8 cellular contexts compared by ENCODE assay signal in the genomic region with DNA sequence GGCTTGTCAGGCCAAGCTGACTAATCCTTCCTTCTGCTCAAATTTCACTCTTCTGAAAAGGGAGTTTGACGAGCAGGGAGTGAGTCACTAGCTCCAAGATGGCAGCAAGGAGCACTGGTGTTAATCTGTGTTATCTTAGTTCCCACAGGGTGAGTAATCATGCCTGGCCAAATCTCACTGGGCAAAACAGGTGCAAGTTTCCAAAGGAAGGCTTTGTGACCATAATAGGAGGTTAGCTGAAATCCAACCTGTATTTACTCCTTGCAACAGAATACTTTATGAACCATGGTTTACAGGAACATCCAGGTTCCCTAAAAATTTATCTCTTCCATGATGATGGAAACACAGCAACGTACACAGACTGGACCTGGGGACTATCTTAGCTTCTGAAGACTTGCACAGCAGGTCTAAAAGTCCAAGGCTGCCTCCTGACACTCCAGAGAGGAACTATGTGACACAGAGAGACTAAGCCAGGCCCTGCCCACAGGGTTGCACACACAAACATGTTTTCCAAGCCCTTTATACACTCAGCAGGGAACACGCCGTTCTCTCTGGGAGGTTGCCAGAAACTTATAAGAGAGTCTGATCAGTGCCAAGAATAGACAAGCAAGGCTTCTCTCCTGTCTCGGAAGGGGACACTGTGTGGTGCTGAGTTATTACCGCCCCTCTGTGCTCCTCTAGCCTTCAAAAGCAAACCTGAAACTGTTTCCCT. TPM values are rescaled to one million over a fixed set of nuclear protein-coding genes. Genes with fewer than 3 reads are reported as not detected.
DNase-seq lines count a peak whose midpoint lies in the region; ATAC-seq, FAIRE-seq and TF ChIP-seq lines count a peak whose summit lies in the region.

No MANE protein-coding gene starts in this region.

- H3K36me3 ChIP-seq in endothelial cell of umbilical vein (ENCODE audit: control insufficient read depth in 2 of 2, extremely low read depth in 1 of 2, insufficient read depth in 2 of 2, low read length in 2 of 2), result no peaks in the 10 kb centered on the region
- no peaks in the 10 kb centered on the region for H3K36me3 ChIP-seq in mesodermal cell (ENCODE audit: control insufficient read depth, insufficient read depth, low read length)
- no peaks in the 10 kb centered on the region for H3K36me3 ChIP-seq in uterus

- ATAC-seq in GM18520 (IDR thresholded peaks at IDR 0.05; ENCODE audit: unreplicated experiment), result no peak

- no peak overlapping the region for H2AFZ ChIP-seq in endothelial cell of umbilical vein (ENCODE audit: low read depth, low read length)

- BruUV-seq in endothelial cell of umbilical vein (replicated peaks; lab: Mats Ljungman, UMichigan), result no TSS peak

- H3K9me3 ChIP-seq in endothelial cell of umbilical vein (replicated peaks; ENCODE audit: control insufficient read depth, insufficient read depth, low read length), result no peaks in the 10 kb centered on the region
- H3K9me3 ChIP-seq in mesodermal cell (ENCODE audit: control insufficient read depth, low read length), result no peaks in the 10 kb centered on the region
- H3K9me3 ChIP-seq in uterus, result no peaks in the 10 kb centered on the region

- FAIRE-seq in endothelial cell of umbilical vein (lab: Jason Lieb, UNC) (peak; percentile 88), D721Med (lab: Jason Lieb, UNC) (no peak)

- no peaks in the 10 kb centered on the region for H3K9me1 ChIP-seq in endothelial cell of umbilical vein (replicated peaks; ENCODE audit: control insufficient read depth, extremely low read depth, insufficient read depth, low read length)

- peak; percentile 91 for DNase-seq in Daoy (ENCODE audit: low read depth)
- peak; percentile 70 for DNase-seq in NCI-H345 (lab: John Stamatoyannopoulos, UW)
- peak; percentile 93 for DNase-seq in endothelial cell of umbilical vein (ENCODE audit: low read depth, low spot score)
- peak; percentile 86 to 98 for DNase-seq in uterus
- no peak for DNase-seq in NCI-H1930 (lab: John Stamatoyannopoulos, UW)
- no peak for DNase-seq in D721Med (ENCODE audit: insufficient read length, low spot score)

- no peak overlapping the region for H3K9ac ChIP-seq in endothelial cell of umbilical vein (replicated peaks; ENCODE audit: extremely low read depth, insufficient read depth, low read length)

- H3K27me3 ChIP-seq in endothelial cell of umbilical vein (ENCODE audit: control insufficient read depth in 2 of 2, insufficient read depth in 2 of 2, low read length in 2 of 2) (no peaks in the 10 kb centered on the region), uterus (no peaks in the 10 kb centered on the region)

- no peak for TF ChIP-seq CTCF in endothelial cell of umbilical vein (IDR thresholded peaks at IDR 0.05; ENCODE audit: extremely low read depth in 1 of 2, insufficient read depth in 1 of 2, low read depth in 1 of 2, low read length in 2 of 2)
- TF ChIP-seq CTCF in uterus (IDR thresholded peaks at IDR 0.05), result no peak
- no peak for TF ChIP-seq CTCF in D721Med (IDR thresholded peaks at IDR 0.05; ENCODE audit: insufficient read depth, missing control alignments)

- CTCF ChIA-PET in endothelial cell of umbilical vein (lab: Charles Lee), result interaction anchor here (0.7 to 2.0 kb wide), 10 partner anchors 21 to 322 kb away, joined by 3 to 10 read pairs (median 4); no protein-coding TSS in a partner anchor

- H3K27ac ChIP-seq in endothelial cell of umbilical vein (ENCODE audit: insufficient read depth, low read depth, low read length) (peak overlapping the region; percentile 37), mesodermal cell (ENCODE audit: low read depth, low read length, severe bottlenecking) (peak overlapping the region; percentile 60), uterus (peak overlapping the region; percentile 91 to 97)

- H3K79me2 ChIP-seq in endothelial cell of umbilical vein (ENCODE audit: control insufficient read depth, insufficient read depth, low read length), result no peaks in the 10 kb centered on the region

- dilution Hi-C loops in endothelial cell of umbilical vein (cut with MboI; ENCODE audit: extremely low pct_ligation_motif_present, low sequenced_read_pairs), result no loop called here

- H4K20me1 ChIP-seq in endothelial cell of umbilical vein (replicated peaks; ENCODE audit: control insufficient read depth, extremely low read depth, insufficient read depth, low read length), result no peaks in the 10 kb centered on the region

- TF ChIP-seq POLR2A in endothelial cell of umbilical vein (IDR thresholded peaks at IDR 0.05; ENCODE audit: low read depth, low read length) (no peak), uterus (IDR thresholded peaks at IDR 0.05) (peak; percentile 51 to 57)

- H3K4me2 ChIP-seq in endothelial cell of umbilical vein (ENCODE audit: insufficient read depth, low read length), result no peak overlapping the region

- H3K4me1 ChIP-seq in endothelial cell of umbilical vein (ENCODE audit: control insufficient read depth, extremely low read depth, insufficient read depth, low read length) (peaks cover 15% of the 10 kb centered on the region), mesodermal cell (ENCODE audit: control insufficient read depth, insufficient read depth, low read length, poor library complexity, severe bottlenecking) (peaks cover 8% of the 10 kb centered on the region), uterus (peaks cover 9 to 18% of the 10 kb centered on the region in 2 donors)

- 67 to 98% methylated on average over 4 to 5 of the region's 6 CpGs for WGBS in mesodermal cell (ENCODE audit: insufficient coverage in 2 of 2), 2 experiments

- no peak overlapping the region for H3K4me3 ChIP-seq in endothelial cell of umbilical vein (replicated peaks in 1 of 3; ENCODE audit: insufficient read depth in 1 of 3, low read depth in 1 of 3, low read length in 3 of 3)
- no peak overlapping the region for H3K4me3 ChIP-seq in mesodermal cell (ENCODE audit: extremely low read depth, insufficient read depth, low read length, poor library complexity, severe bottlenecking)
- H3K4me3 ChIP-seq in uterus, result no peak overlapping the region

- POLR2A ChIA-PET in endothelial cell of umbilical vein (lab: Charles Lee), result no interaction called here

- intact Hi-C loops in endothelial cell of umbilical vein (cut with micrococcal nuclease) (no loop called here), uterus (cut with DNase I; ENCODE audit: low total_unique reads) (loop anchor here (5.0 kb wide), 1 partner anchor 47 kb away; a partner anchor contains a TSS)

TF ChIP-seq in endothelial cell of umbilical vein, 7 proteins besides CTCF, POLR2A, EP300 and RAD21:
- peak; percentile 81 for TF ChIP-seq GATA2 (IDR thresholded peaks at IDR 0.05; ENCODE audit: insufficient read depth, insufficient read length, low read depth, low read length)
- TF ChIP-seq FOS (IDR thresholded peaks at IDR 0.05; ENCODE audit: borderline replicate concordance, insufficient read depth, low read length), result peak; percentile 95
- TF ChIP-seq JUN (IDR thresholded peaks at IDR 0.05; ENCODE audit: borderline replicate concordance, insufficient read depth, insufficient read length, low read depth), result peak; percentile 80
- no peak for TF ChIP-seq MYC (IDR thresholded peaks at IDR 0.05; ENCODE audit: low read depth, low read length)
TF ChIP-seq in endothelial cell of umbilical vein: peak in this region for 3.

RNA-seq across cellular contexts. Expression of a gene that starts 46.3 kb away (rescaled TPM):
- 0.63 and 0.71 TPM in 2 replicates for total RNA-seq in Daoy (2014; rRNA removed; shearing (Covaris generic))
- total RNA-seq in endothelial cell of umbilical vein (1.2 and 2.5 TPM in 2 replicates), uterus (100 to 1,000 TPM in 3 of 4 donors, 10 to 100 TPM in 1; 12.0 to 509 (median 177) TPM)
- 0.51 and 0.75 TPM in 2 replicates for polyA plus RNA-seq in endothelial cell of umbilical vein
- 0.59 and 0.83 TPM in 2 replicates for polyA plus RNA-seq in endothelial cell of umbilical vein (2011; cell fraction: cytosol; rRNA removed)
- polyA plus RNA-seq in endothelial cell of umbilical vein (2011; cell fraction: nucleus; rRNA removed), result 1.6 and 2.4 TPM in 2 replicates
- polyA plus RNA-seq in endothelial cell of umbilical vein (2012), result 0.71 and 1.7 TPM in 2 replicates
- 1.2 and 1.4 TPM in 2 replicates for polyA minus RNA-seq in endothelial cell of umbilical vein
- 85.2 TPM for polyA minus RNA-seq in endothelial cell of umbilical vein (2011; cell fraction: cytosol; rRNA and poly(A)+ RNA removed)
- polyA minus RNA-seq in endothelial cell of umbilical vein (2011; cell fraction: nucleus; rRNA and poly(A)+ RNA removed), result 3.9 and 5.0 TPM in 2 replicates
- 1.9 TPM for polyA plus RNA-seq in mesodermal cell (2013, experiment 1 of 2)
- polyA plus RNA-seq in mesodermal cell (2013, experiment 2 of 2), result 1.5 TPM

Comparison
In these comparisons a context has a peak if more than half of its experiments do, and no peak if none do; other contexts are left out.
1. DNase-seq: peak in Daoy (single experiment), NCI-H345 (single experiment), endothelial cell of umbilical vein (single experiment) and uterus (2 of 2); none in NCI-H1930 (0 of 2) and D721Med (single experiment).
2. H3K27ac ChIP-seq: peak in every context shown above with its lines; median percentile 94 in uterus; 60 in mesodermal cell; 37 in endothelial cell of umbilical vein.